Comparison of ENCODE assay signal across 11 cellular contexts in the genomic region with DNA sequence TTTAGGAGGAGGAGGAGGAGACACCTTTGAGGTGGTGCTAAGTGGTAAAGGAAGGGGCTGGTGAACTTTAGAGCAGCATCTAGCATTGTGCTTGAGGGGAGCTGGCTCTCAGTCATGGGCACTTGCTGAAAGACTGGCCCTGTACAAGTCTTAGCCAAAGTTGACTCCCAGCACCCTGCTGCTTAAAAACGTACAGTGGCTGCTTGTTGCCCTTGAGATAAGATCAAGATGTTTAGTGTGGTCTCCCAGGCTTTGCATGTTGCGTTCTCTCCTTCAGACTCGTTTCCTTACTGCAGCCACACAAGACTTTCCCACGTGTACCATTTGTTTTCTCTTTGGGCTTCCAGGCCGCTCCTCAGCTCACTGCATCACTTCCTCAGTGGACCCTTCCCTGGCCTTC. TPM values are rescaled to one million over a fixed set of nuclear protein-coding genes. Genes with fewer than 3 reads are reported as not detected.
DNase-seq lines count a peak whose midpoint lies in the region; ATAC-seq and TF ChIP-seq lines count a peak whose summit lies in the region.
"Had no signal": no experiment of that assay in that cellular context is flagged by ENCODE, and none has a peak within 500 bp of the region (broad histone marks: within the 10 kb centered on the region; RNA-seq: fewer than 3 reads in every experiment).

No MANE protein-coding gene starts in this region.

- no peaks in the 10 kb centered on the region for H3K9me3 Mint-ChIP-seq in Calu3 (ENCODE audit: low read depth, unreplicated experiment)
- H3K9me3 Mint-ChIP-seq in endothelial cell (ENCODE audit: unreplicated experiment): no peaks in the 10 kb centered on the region

- POLR2A ChIA-PET in PC-3 (lab: Charles Lee; ENCODE audit: unreplicated experiment): no interaction called here

- H3K4me1 Mint-ChIP-seq in Calu3 (ENCODE audit: low read depth, unreplicated experiment) (peaks cover 14% of the 10 kb centered on the region), endothelial cell (ENCODE audit: unreplicated experiment) (peaks cover 35% of the 10 kb centered on the region)

- CTCF ChIA-PET in Calu3 (lab: Charles Lee) (no interaction called here), PC-3 (lab: Charles Lee) (no interaction called here)

- H3K79me2 ChIP-seq in PC-3 (ENCODE audit: low read length) (peaks cover 54% of the 10 kb centered on the region), trophoblast cell (ENCODE audit: control insufficient read depth, insufficient read depth, low read length, poor library complexity) (peaks cover 11% of the 10 kb centered on the region)

- WGBS in trophoblast cell (ENCODE audit: extremely low coverage, insufficient coverage, insufficient read length): no CpG with 5 or more reads among the region's 5 CpGs

- no peak overlapping the region for H3K18ac ChIP-seq in trophoblast cell (ENCODE audit: low read length)

- H3K36me3 ChIP-seq in PC-3 (ENCODE audit: low read depth, low read length) (peaks cover 7% of the 10 kb centered on the region), trophoblast cell (ENCODE audit: control insufficient read depth in 1 of 2, insufficient read depth in 2 of 2, low read length in 2 of 2) (peaks cover 17 to 29% of the 10 kb centered on the region in 2 experiments), HAP-1 (replicated peaks) (peaks cover 40% of the 10 kb centered on the region)

- H2AFZ ChIP-seq in PC-3 (ENCODE audit: low read length) (no peak overlapping the region), trophoblast cell (ENCODE audit: insufficient read depth, low read length, poor library complexity) (no peak overlapping the region)

- no peak overlapping the region for H4K12ac ChIP-seq in trophoblast cell (ENCODE audit: low read depth, low read length)

- H4K91ac ChIP-seq in trophoblast cell (ENCODE audit: low read depth, low read length): no peak overlapping the region

- H3K27ac ChIP-seq in PC-3 (ENCODE audit: low read length): no peak overlapping the region
- H3K27ac ChIP-seq in trophoblast cell (ENCODE audit: low read depth, low read length): no peak overlapping the region

- in situ Hi-C loops in HAP-1 (cut with MboI; ENCODE audit: low sequenced_read_pairs): no loop called here

- H3K4me3 ChIP-seq in PC-3 (ENCODE audit: low read length): peak overlapping the region; percentile 38; the same call in 1 of the 2 replicates
- H3K4me3 ChIP-seq in trophoblast cell (ENCODE audit: low read depth, low read length): no peak overlapping the region
- H3K4me3 ChIP-seq in HAP-1: no peak overlapping the region; the same call in 1 of the 2 replicates

- H3K4me3 Mint-ChIP-seq in Calu3 (ENCODE audit: low read depth, unreplicated experiment): no peak overlapping the region
- H3K4me3 Mint-ChIP-seq in endothelial cell (ENCODE audit: unreplicated experiment): peak overlapping the region; percentile 84

- H3K27ac Mint-ChIP-seq in Calu3 (ENCODE audit: unreplicated experiment): no peak overlapping the region
- H3K27ac Mint-ChIP-seq in endothelial cell (ENCODE audit: unreplicated experiment): peak overlapping the region; percentile 50

- no peak overlapping the region for H2BK12ac ChIP-seq in trophoblast cell (ENCODE audit: low read length)

- intact Hi-C loops in Calu3 (cut with micrococcal nuclease; ENCODE audit: unreplicated experiment) (no loop called here), PC-3 (cut with micrococcal nuclease) (no loop called here)

- H3K4me2 ChIP-seq in PC-3 (ENCODE audit: low read length) (peak overlapping the region; percentile 86), trophoblast cell (ENCODE audit: low read length) (no peak overlapping the region)

- H3K27me3 Mint-ChIP-seq in Calu3 (ENCODE audit: unreplicated experiment) (no peaks in the 10 kb centered on the region), endothelial cell (ENCODE audit: unreplicated experiment) (peaks cover 13% of the 10 kb centered on the region)

- peak overlapping the region; percentile 13 for H3K4ac ChIP-seq in trophoblast cell (ENCODE audit: low read depth, low read length)

- H3K9ac ChIP-seq in PC-3 (ENCODE audit: low read length) (no peak overlapping the region), trophoblast cell (ENCODE audit: low read length) (no peak overlapping the region)

- TF ChIP-seq CTCF in Calu3 (IDR thresholded peaks at IDR 0.05; ENCODE audit: unreplicated experiment): no peak
- no peak for TF ChIP-seq CTCF in PC-3 (conservative IDR thresholded peaks at IDR 0.05; ENCODE audit: low read depth, low read length)
- TF ChIP-seq CTCF in endothelial cell (IDR thresholded peaks at IDR 0.05; ENCODE audit: unreplicated experiment): no peak

- no peak overlapping the region for H3K14ac ChIP-seq in trophoblast cell (ENCODE audit: low read length)

- TSS peak; percentile 16 for BruUV-seq in Calu3 (replicated peaks; lab: Mats Ljungman, UMichigan)
- BruUV-seq in PC-3 (replicated peaks; lab: Mats Ljungman, UMichigan): TSS peak; percentile 12

- no peak for DNase-seq in Calu3
- no peak for DNase-seq in PC-3
- no peak for DNase-seq in endothelial cell (ENCODE audit: low spot score)
- DNase-seq in trophoblast cell: no peak
- DNase-seq in HAP-1 (ENCODE audit: low spot score in 2 of 2): no peak
- no peak for DNase-seq in putamen (ENCODE audit: low spot score)
- DNase-seq: effector memory CD4-positive, alpha-beta T cell; NCI-H1417 treated with DMSO at 0.1 percent for 48 hours had no signal

- H2BK5ac ChIP-seq in trophoblast cell (ENCODE audit: low read depth, low read length, poor library complexity): no peak overlapping the region

- H4K20me1 ChIP-seq in PC-3 (ENCODE audit: low read length): peaks cover 21% of the 10 kb centered on the region

- no peaks in the 10 kb centered on the region for H3K9me2 ChIP-seq in PC-3 (replicated peaks; ENCODE audit: low read length)

- H3K23ac ChIP-seq in trophoblast cell (ENCODE audit: low read length): no peak overlapping the region

- no peak overlapping the region for H4K8ac ChIP-seq in trophoblast cell (ENCODE audit: low read depth, low read length)

- H3F3A ChIP-seq in PC-3 (ENCODE audit: low read length, unreplicated experiment): no peaks in the 10 kb centered on the region

- no peak overlapping the region for H2AK5ac ChIP-seq in trophoblast cell (ENCODE audit: low read length)

- no peak overlapping the region for H2BK120ac ChIP-seq in trophoblast cell (ENCODE audit: insufficient read depth, low read length, poor library complexity)

- H3K9me3 ChIP-seq in PC-3 (ENCODE audit: low read length) (no peaks in the 10 kb centered on the region), trophoblast cell (ENCODE audit: insufficient read depth, low read depth, low read length) (no peaks in the 10 kb centered on the region), HAP-1 (no peaks in the 10 kb centered on the region)

- H3K4me1 ChIP-seq in PC-3 (ENCODE audit: insufficient read depth, low read length) (peaks cover 12% of the 10 kb centered on the region), trophoblast cell (ENCODE audit: control insufficient read depth in 1 of 2, insufficient read depth in 2 of 2, low read length in 2 of 2) (peaks cover 0 to 3% of the 10 kb centered on the region in 2 experiments), HAP-1 (peaks cover 10% of the 10 kb centered on the region)

- H3K27me3 ChIP-seq in PC-3 (ENCODE audit: low read length) (no peaks in the 10 kb centered on the region), trophoblast cell (ENCODE audit: insufficient read depth, low read length) (no peaks in the 10 kb centered on the region), HAP-1 (ENCODE audit: low read depth) (no peaks in the 10 kb centered on the region)

- H3K36me3 Mint-ChIP-seq in Calu3 (ENCODE audit: insufficient read depth, unreplicated experiment) (peaks cover 33% of the 10 kb centered on the region), endothelial cell (ENCODE audit: low read depth, unreplicated experiment) (peaks cover 28% of the 10 kb centered on the region)

- ATAC-seq in PC-3 (no peak), GM18868 (IDR thresholded peaks at IDR 0.05; ENCODE audit: unreplicated experiment) (no peak), HG02798 (IDR thresholded peaks at IDR 0.05; ENCODE audit: poor library complexity, unreplicated experiment) (no peak)
- ATAC-seq: left lobe of liver had no signal

- peaks cover 5% of the 10 kb centered on the region for H3K79me1 ChIP-seq in trophoblast cell (ENCODE audit: low read length)

RNA-seq across cellular contexts. Expression of a gene that starts 1.8 kb away (rescaled TPM):
- total RNA-seq in Calu3 (2022) (27.2 and 33.3 TPM in 2 replicates), PC-3 (2014; rRNA removed) (4.4 and 11.6 TPM in 2 replicates), endothelial cell (ENCODE audit: unreplicated experiment) (98.0 TPM)
- polyA plus RNA-seq in trophoblast cell (2013): 20.5 and 21.5 TPM in 2 replicates

RNA-seq across cellular contexts. Expression of a gene that starts 39.3 kb away (rescaled TPM):
- 70.6 and 123 TPM in 2 replicates for total RNA-seq in Calu3 (2022)
- 63.8 and 65.1 TPM in 2 replicates for total RNA-seq in PC-3 (2014; rRNA removed)
- 150 TPM for total RNA-seq in endothelial cell (ENCODE audit: unreplicated experiment)
- polyA plus RNA-seq in trophoblast cell (2013): 46.7 and 47.5 TPM in 2 replicates
